In the genomic region with DNA sequence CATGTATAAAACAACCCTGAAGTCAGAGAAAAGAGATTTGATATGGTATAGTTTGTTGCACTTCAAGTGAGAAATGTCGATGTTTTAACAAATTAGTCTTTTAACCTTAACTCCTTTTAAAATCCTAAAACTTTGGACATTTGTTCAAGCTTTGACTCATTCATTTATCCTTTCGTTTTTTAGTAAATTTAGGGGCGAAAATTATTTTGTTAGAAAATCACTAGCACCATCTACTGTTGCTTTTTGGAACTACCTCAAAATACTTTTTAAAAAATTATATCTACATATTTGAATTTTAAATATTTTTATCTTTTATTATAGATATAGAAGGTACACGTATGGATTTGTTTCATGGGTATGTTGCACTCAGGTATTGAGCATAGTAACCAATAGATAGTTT, we compare ENCODE assay signal across 11 cellular contexts.
A peak's percentile ranks its signal among the peaks of the same experiment; 100 is the strongest.
DNase-seq lines count a peak whose midpoint lies in the region; ATAC-seq, FAIRE-seq and TF ChIP-seq lines count a peak whose summit lies in the region.
"Had no signal": no experiment of that assay in that cellular context is flagged by ENCODE, and none has a peak within 500 bp of the region (broad histone marks: within the 10 kb centered on the region; RNA-seq: fewer than 3 reads in every experiment).

No MANE protein-coding gene starts in this region.

- no peaks in the 10 kb centered on the region for H3K9me3 Mint-ChIP-seq in activated T-helper 17 cell treated with anti-CD3 and anti-CD28 coated beads, Interleukin-2, amount 50 U/mL, for 72 hours
- H3K9me3 Mint-ChIP-seq: stimulated activated naive CD8-positive, alpha-beta T cell treated with anti-CD3 and anti-CD28 coated beads, Interleukin-15, amount 100 ng/mL, for 72 hours had no signal

- H3K4me3 Mint-ChIP-seq in activated T-helper 17 cell treated with anti-CD3 and anti-CD28 coated beads, Interleukin-2, amount 50 U/mL, for 72 hours: no peak overlapping the region
- H3K4me3 Mint-ChIP-seq: stimulated activated naive CD8-positive, alpha-beta T cell treated with anti-CD3 and anti-CD28 coated beads, Interleukin-15, amount 100 ng/mL, for 72 hours had no signal

- no peaks in the 10 kb centered on the region for H3K27me3 Mint-ChIP-seq in activated T-helper 17 cell treated with anti-CD3 and anti-CD28 coated beads, Interleukin-2, amount 50 U/mL, for 72 hours
- H3K27me3 Mint-ChIP-seq: stimulated activated naive CD8-positive, alpha-beta T cell treated with anti-CD3 and anti-CD28 coated beads, Interleukin-15, amount 100 ng/mL, for 72 hours had no signal

- TF ChIP-seq EP300 in neural cell (conservative IDR thresholded peaks at IDR 0.05; ENCODE audit: poor library complexity, severe bottlenecking): no peak

- H3F3A ChIP-seq in Loucy (ENCODE audit: low read depth): no peaks in the 10 kb centered on the region
- H3F3A ChIP-seq in neural cell (ENCODE audit: insufficient read depth, low read length, poor library complexity, severe bottlenecking): no peaks in the 10 kb centered on the region

- H3K79me2 ChIP-seq in Loucy (ENCODE audit: insufficient read depth, low read length) (no peaks in the 10 kb centered on the region), neural cell (replicated peaks; ENCODE audit: insufficient read depth, low read length) (no peaks in the 10 kb centered on the region)

- H2AFZ ChIP-seq in Loucy (ENCODE audit: low read length): peak overlapping the region; percentile 66; the same call in 1 of the 2 replicates
- H2AFZ ChIP-seq in neural cell (ENCODE audit: low read depth, low read length): no peak overlapping the region

- TF ChIP-seq CTCF in D721Med (IDR thresholded peaks at IDR 0.05; ENCODE audit: insufficient read depth, missing control alignments): peak; percentile 32
- TF ChIP-seq CTCF in Loucy (conservative IDR thresholded peaks at IDR 0.05; ENCODE audit: low read length): peak; percentile 26; the same call in 1 of the 2 replicates
- no peak for TF ChIP-seq CTCF in coronary artery (IDR thresholded peaks at IDR 0.05)
- TF ChIP-seq CTCF in neural cell (IDR thresholded peaks at IDR 0.05; ENCODE audit: poor library complexity, severe bottlenecking): peak; percentile 41

- no peak overlapping the region for H3K9ac ChIP-seq in Loucy (ENCODE audit: low read depth, low read length, poor library complexity, severe bottlenecking)
- no peak overlapping the region for H3K9ac ChIP-seq in neural cell (ENCODE audit: low read length)

- H3K4me3 ChIP-seq in Loucy (ENCODE audit: low read length, poor library complexity, severe bottlenecking) (no peak overlapping the region), coronary artery (peak overlapping the region; percentile 14), neural cell (ENCODE audit: low read length) (no peak overlapping the region)

- no peaks in the 10 kb centered on the region for H4K20me1 ChIP-seq in Loucy (ENCODE audit: insufficient read depth, low read length, poor library complexity, severe bottlenecking)
- H4K20me1 ChIP-seq in neural cell (ENCODE audit: insufficient read depth): no peaks in the 10 kb centered on the region

- peak; percentile 50 for TF ChIP-seq RAD21 in neural cell (conservative IDR thresholded peaks at IDR 0.05)

- H3K27ac ChIP-seq in coronary artery (no peak overlapping the region), neural cell (ENCODE audit: low read length) (no peak overlapping the region)

- H3K4me2 ChIP-seq in Loucy (ENCODE audit: low read depth, low read length, poor library complexity, severe bottlenecking): peak overlapping the region; percentile 43
- no peak overlapping the region for H3K4me2 ChIP-seq in neural cell (ENCODE audit: low read length)

- ATAC-seq in activated T-helper 17 cell treated with anti-CD3 and anti-CD28 coated beads, Interleukin-2, amount 50 U/mL, for 72 hours (replicated peaks): no peak
- ATAC-seq: stimulated activated naive CD8-positive, alpha-beta T cell treated with anti-CD3 and anti-CD28 coated beads, Interleukin-15, amount 100 ng/mL, for 72 hours had no signal

- H3K4me1 ChIP-seq in Loucy (ENCODE audit: insufficient read depth, low read length, poor library complexity, severe bottlenecking): no peaks in the 10 kb centered on the region

- FAIRE-seq in D721Med (lab: Jason Lieb, UNC): no peak

- no peak for DNase-seq in D721Med (ENCODE audit: insufficient read length, low spot score)
- no peak for DNase-seq in coronary artery (ENCODE audit: low spot score)
- DNase-seq in activated naive CD4-positive, alpha-beta T cell treated with anti-CD3 and anti-CD28 coated beads, Interleukin-2, amount 50 U/mL, for 16 hours: no peak
- no peak for DNase-seq in HEK293T (ENCODE audit: extremely low spot score)
- DNase-seq in activated effector memory CD4-positive, alpha-beta T cell treated with anti-CD3 and anti-CD28 coated beads, Interleukin-2, amount 50 U/mL, for 16 hours: no peak
- DNase-seq: activated T-cell treated with anti-CD3 and anti-CD28 coated beads, Interleukin-2, amount 50 U/mL, for 48 hours; NCI-H187 treated with DMSO at 0.1 percent for 48 hours; stimulated activated naive CD8-positive, alpha-beta T cell treated with anti-CD3 and anti-CD28 coated beads, Interleukin-15, amount 100 ng/mL, for 72 hours had no signal

- no peaks in the 10 kb centered on the region for H3K4me1 Mint-ChIP-seq in activated T-helper 17 cell treated with anti-CD3 and anti-CD28 coated beads, Interleukin-2, amount 50 U/mL, for 72 hours
- H3K4me1 Mint-ChIP-seq: stimulated activated naive CD8-positive, alpha-beta T cell treated with anti-CD3 and anti-CD28 coated beads, Interleukin-15, amount 100 ng/mL, for 72 hours had no signal

- no peaks in the 10 kb centered on the region for H3K36me3 Mint-ChIP-seq in activated T-helper 17 cell treated with anti-CD3 and anti-CD28 coated beads, Interleukin-2, amount 50 U/mL, for 72 hours (ENCODE audit: low read depth)

- H3K9me2 ChIP-seq in Loucy (replicated peaks; ENCODE audit: low read depth, low read length): no peaks in the 10 kb centered on the region
- no peaks in the 10 kb centered on the region for H3K9me2 ChIP-seq in neural cell (ENCODE audit: insufficient read depth, low read length)

- no peaks in the 10 kb centered on the region for H3K9me3 ChIP-seq in Loucy (ENCODE audit: insufficient read depth, low read depth, low read length)
- H3K9me3 ChIP-seq in neural cell (ENCODE audit: low read length): no peaks in the 10 kb centered on the region

- POLR2A ChIA-PET in HEK293T (lab: Yijun Ruan, JAX): no interaction called here

- H3K27ac Mint-ChIP-seq in activated T-helper 17 cell treated with anti-CD3 and anti-CD28 coated beads, Interleukin-2, amount 50 U/mL, for 72 hours: no peak overlapping the region
- H3K27ac Mint-ChIP-seq: stimulated activated naive CD8-positive, alpha-beta T cell treated with anti-CD3 and anti-CD28 coated beads, Interleukin-15, amount 100 ng/mL, for 72 hours had no signal

- H3K27me3 ChIP-seq in Loucy (ENCODE audit: insufficient read depth, low read length, poor library complexity, severe bottlenecking) (no peaks in the 10 kb centered on the region), neural cell (ENCODE audit: insufficient read depth, low read depth, low read length) (no peaks in the 10 kb centered on the region)

- CTCF ChIA-PET in HEK293T (lab: Yijun Ruan, JAX): no interaction called here

- H3K36me3 ChIP-seq in Loucy (ENCODE audit: insufficient read depth, low read length) (no peaks in the 10 kb centered on the region), neural cell (ENCODE audit: insufficient read depth, low read length) (no peaks in the 10 kb centered on the region)

TF ChIP-seq in neural cell, 6 proteins besides CTCF, POLR2A, EP300 and RAD21 (continues in another document):
- TF ChIP-seq EZH2 (IDR thresholded peaks at IDR 0.05; ENCODE audit: borderline replicate concordance, insufficient read depth, low read length, poor library complexity, severe bottlenecking) (no peak), POLR2AphosphoS5 (IDR thresholded peaks at IDR 0.05) (no peak), TAF1 (IDR thresholded peaks at IDR 0.05; ENCODE audit: low read depth) (no peak), MXI1 (conservative IDR thresholded peaks at IDR 0.05; ENCODE audit: poor library complexity, severe bottlenecking) (no peak)

TF ChIP-seq in HEK293T, 16 proteins besides CTCF, POLR2A, EP300 and RAD21:
- TF ChIP-seq, protein P1, sequence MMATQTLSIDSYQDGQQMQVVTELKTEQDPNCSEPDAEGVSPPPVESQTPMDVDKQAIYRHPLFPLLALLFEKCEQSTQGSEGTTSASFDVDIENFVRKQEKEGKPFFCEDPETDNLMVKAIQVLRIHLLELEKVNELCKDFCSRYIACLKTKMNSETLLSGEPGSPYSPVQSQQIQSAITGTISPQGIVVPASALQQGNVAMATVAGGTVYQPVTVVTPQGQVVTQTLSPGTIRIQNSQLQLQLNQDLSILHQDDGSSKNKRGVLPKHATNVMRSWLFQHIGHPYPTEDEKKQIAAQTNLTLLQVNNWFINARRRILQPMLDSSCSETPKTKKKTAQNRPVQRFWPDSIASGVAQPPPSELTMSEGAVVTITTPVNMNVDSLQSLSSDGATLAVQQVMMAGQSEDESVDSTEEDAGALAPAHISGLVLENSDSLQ (IDR thresholded peaks at IDR 0.05): no peak
- TF ChIP-seq ARNT (IDR thresholded peaks at IDR 0.05) (no peak), CTBP1 (IDR thresholded peaks at IDR 0.05; ENCODE audit: borderline replicate concordance) (no peak), TARDBP (IDR thresholded peaks at IDR 0.05) (no peak), FOXK2 (IDR thresholded peaks at IDR 0.05) (no peak), ZNF384 (IDR thresholded peaks at IDR 0.05) (no peak), L3MBTL2 (conservative IDR thresholded peaks at IDR 0.05) (no peak), LEF1 (IDR thresholded peaks at IDR 0.05; ENCODE audit: borderline replicate concordance) (no peak), FOXA1 (IDR thresholded peaks at IDR 0.05) (no peak)
